ENCODE assay signal across 10 cellular contexts in genomic region chr5:159034083-159034824, GRCh38.
DNase-seq lines count a peak whose midpoint lies in the region; ATAC-seq, FAIRE-seq and TF ChIP-seq lines count a peak whose summit lies in the region.
"Had no signal": no experiment of that assay in that cellular context is flagged by ENCODE, and none has a peak within 500 bp of the region (broad histone marks: within the 10 kb centered on the region; RNA-seq: fewer than 3 reads in every experiment).

No MANE protein-coding gene starts in this region.

- in situ Hi-C loops in brain microvascular endothelial cell (cut with HindIII; ENCODE audit: low pct_ligation_motif_present, low sequenced_read_pairs) = no loop called here

- no peaks in the 10 kb centered on the region for H3K36me3 ChIP-seq in brain microvascular endothelial cell (replicated peaks)
- H3K36me3 ChIP-seq in CD8-positive, alpha-beta T cell (ENCODE audit: insufficient read depth, low read length) = no peaks in the 10 kb centered on the region

- no peaks in the 10 kb centered on the region for H3K4me1 ChIP-seq in CD8-positive, alpha-beta T cell (ENCODE audit: insufficient read depth, low read length)

- H3K9me3 Mint-ChIP-seq in stimulated activated memory B cell treated with anti-CD40 and anti-IgM and Interleukin-4, amounts not matched to agents 10 μg/mL and 1 μg/mL and 100 μg/mL, for 72 hours = peaks cover 3% of the 10 kb centered on the region
- peaks cover 4% of the 10 kb centered on the region for H3K9me3 Mint-ChIP-seq in CD8-positive, alpha-beta T cell
- H3K9me3 Mint-ChIP-seq: activated CD4-positive, alpha-beta memory T cell treated with anti-CD3 and anti-CD28 coated beads for 36 hours had no signal

- POLR2A ChIA-PET in CD8-positive, alpha-beta T cell (lab: Charles Lee) = no interaction called here

- CTCF ChIA-PET in CD8-positive, alpha-beta T cell (lab: Charles Lee) = interaction anchor here (1.5 kb wide), 1 partner anchor 15 kb away, joined by 3 read pairs; no protein-coding TSS in a partner anchor

- peak overlapping the region; percentile 37 for H3K4me3 Mint-ChIP-seq in stimulated activated memory B cell treated with anti-CD40 and anti-IgM and Interleukin-4, amounts not matched to agents 10 μg/mL and 1 μg/mL and 100 μg/mL, for 72 hours
- no peak overlapping the region for H3K4me3 Mint-ChIP-seq in CD8-positive, alpha-beta T cell
- H3K4me3 Mint-ChIP-seq: activated CD4-positive, alpha-beta memory T cell treated with anti-CD3 and anti-CD28 coated beads for 36 hours had no signal

- no peak for FAIRE-seq in D721Med (lab: Jason Lieb, UNC)

- H3K4me1 Mint-ChIP-seq in stimulated activated memory B cell treated with anti-CD40 and anti-IgM and Interleukin-4, amounts not matched to agents 10 μg/mL and 1 μg/mL and 100 μg/mL, for 72 hours = peaks cover 63% of the 10 kb centered on the region
- H3K4me1 Mint-ChIP-seq in CD8-positive, alpha-beta T cell (ENCODE audit: low read depth) = peaks cover 7% of the 10 kb centered on the region

- H3K27ac ChIP-seq in brain microvascular endothelial cell = peak overlapping the region; percentile 45
- no peak overlapping the region for H3K27ac ChIP-seq in CD8-positive, alpha-beta T cell (ENCODE audit: low read depth, low read length)
- H3K27ac ChIP-seq: 22Rv1 had no signal

- no peaks in the 10 kb centered on the region for H3K9me3 ChIP-seq in CD8-positive, alpha-beta T cell (ENCODE audit: low read length)

- peaks cover 21% of the 10 kb centered on the region for H3K36me3 Mint-ChIP-seq in stimulated activated memory B cell treated with anti-CD40 and anti-IgM and Interleukin-4, amounts not matched to agents 10 μg/mL and 1 μg/mL and 100 μg/mL, for 72 hours
- H3K36me3 Mint-ChIP-seq in CD8-positive, alpha-beta T cell = no peaks in the 10 kb centered on the region
- H3K36me3 Mint-ChIP-seq: activated CD4-positive, alpha-beta memory T cell treated with anti-CD3 and anti-CD28 coated beads for 36 hours had no signal

- no peak for TF ChIP-seq CTCF in brain microvascular endothelial cell (IDR thresholded peaks at IDR 0.05; ENCODE audit: low read depth, low read length, missing control alignments)
- TF ChIP-seq CTCF in CD8-positive, alpha-beta T cell (IDR thresholded peaks at IDR 0.05) = no peak
- no peak for TF ChIP-seq CTCF in D721Med (IDR thresholded peaks at IDR 0.05; ENCODE audit: insufficient read depth, missing control alignments)

- H3K27ac Mint-ChIP-seq in stimulated activated memory B cell treated with anti-CD40 and anti-IgM and Interleukin-4, amounts not matched to agents 10 μg/mL and 1 μg/mL and 100 μg/mL, for 72 hours = peak overlapping the region; percentile 79
- no peak overlapping the region for H3K27ac Mint-ChIP-seq in CD8-positive, alpha-beta T cell
- H3K27ac Mint-ChIP-seq: activated CD4-positive, alpha-beta memory T cell treated with anti-CD3 and anti-CD28 coated beads for 36 hours had no signal

- DNase-seq in DMS 273 (lab: John Stamatoyannopoulos, UW; ENCODE audit: unreplicated experiment) = peak; percentile 12
- DNase-seq in DMS 273 treated with DMSO at 0.1 percent for 48 hours (lab: John Stamatoyannopoulos, UW) = no peak
- DNase-seq in brain microvascular endothelial cell = peak; percentile 49
- no peak for DNase-seq in CD8-positive, alpha-beta T cell
- no peak for DNase-seq in D721Med (ENCODE audit: insufficient read length, low spot score)
- no peak for DNase-seq in SHP77 (lab: John Stamatoyannopoulos, UW)
- DNase-seq: activated CD4-positive, alpha-beta memory T cell treated with anti-CD3 and anti-CD28 coated beads for 36 hours had no signal

- ATAC-seq in HG03045 (IDR thresholded peaks at IDR 0.05; ENCODE audit: unreplicated experiment) = peak; percentile 81
- ATAC-seq in stimulated activated memory B cell treated with anti-CD40 and anti-IgM and Interleukin-4, amounts not matched to agents 10 μg/mL and 1 μg/mL and 100 μg/mL, for 72 hours = no peak
- ATAC-seq in CD8-positive, alpha-beta T cell = no peak

- no peaks in the 10 kb centered on the region for H3K27me3 Mint-ChIP-seq in stimulated activated memory B cell treated with anti-CD40 and anti-IgM and Interleukin-4, amounts not matched to agents 10 μg/mL and 1 μg/mL and 100 μg/mL, for 72 hours
- peaks cover 23% of the 10 kb centered on the region for H3K27me3 Mint-ChIP-seq in CD8-positive, alpha-beta T cell (ENCODE audit: low read depth)

- no peaks in the 10 kb centered on the region for H3K27me3 ChIP-seq in brain microvascular endothelial cell (replicated peaks)
- no peaks in the 10 kb centered on the region for H3K27me3 ChIP-seq in CD8-positive, alpha-beta T cell (ENCODE audit: insufficient read depth, low read length)

- intact Hi-C loops in CD8-positive, alpha-beta T cell (cut with DNase I, micrococcal nuclease) = no loop called here

- H3K4me3 ChIP-seq in brain microvascular endothelial cell (ENCODE audit: low read depth, low read length) = no peak overlapping the region
- no peak overlapping the region for H3K4me3 ChIP-seq in CD8-positive, alpha-beta T cell (ENCODE audit: low read depth, low read length)

Comparison
In these comparisons a context has a peak if more than half of its experiments do, and no peak if none do; other contexts are left out.
1. DNase-seq: peak in DMS 273 (single experiment) and brain microvascular endothelial cell (single experiment); none in DMS 273 treated with DMSO at 0.1 percent for 48 hours (single experiment), CD8-positive, alpha-beta T cell (0 of 7), D721Med (single experiment) and SHP77 (0 of 2).